Comparison of ENCODE assay signal across 21 cellular contexts in the genomic region with DNA sequence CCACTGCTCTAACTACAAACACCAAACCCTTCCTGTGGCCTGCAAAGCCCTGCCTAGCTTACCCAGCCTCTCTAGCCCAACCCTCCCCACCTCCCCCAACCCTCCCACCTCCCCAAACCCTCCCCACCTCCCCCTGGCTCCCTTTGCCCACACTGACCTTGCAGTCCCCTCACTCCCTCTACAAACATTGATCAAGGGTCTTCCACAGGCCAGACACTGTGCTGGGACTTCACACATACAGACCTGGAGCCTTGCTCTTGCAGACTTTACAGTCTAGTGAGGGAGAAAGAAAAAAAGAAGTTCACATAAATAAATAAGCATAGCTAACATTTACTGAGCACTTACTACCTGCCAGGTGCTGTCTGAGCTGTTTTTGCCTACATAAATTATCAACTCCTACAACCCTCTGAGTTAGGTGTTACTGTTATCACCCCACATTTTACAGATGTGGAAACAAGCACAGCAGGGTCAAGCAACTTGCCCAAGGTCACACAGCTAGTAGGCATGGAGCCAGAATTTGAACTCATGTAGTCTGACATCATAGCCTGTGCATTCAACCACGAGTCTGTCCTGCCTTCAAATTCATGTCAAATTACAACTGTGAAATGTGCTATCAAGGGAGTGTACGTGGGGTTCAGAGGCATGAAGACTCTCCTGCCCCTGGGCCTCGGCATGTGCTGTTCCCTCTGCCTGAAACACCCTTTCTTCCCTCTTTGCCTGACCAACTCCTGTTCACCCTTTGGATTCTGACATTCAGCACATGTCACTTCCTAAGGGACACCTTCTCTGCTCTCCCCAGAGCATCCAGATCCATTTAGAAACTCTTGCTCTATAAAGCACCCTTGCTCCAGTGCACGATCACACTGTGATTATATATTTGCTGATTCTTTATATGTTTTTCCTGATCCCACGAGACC.
DNase-seq lines count a peak whose midpoint lies in the region; ATAC-seq and TF ChIP-seq lines count a peak whose summit lies in the region.
"Had no signal": no experiment of that assay in that cellular context is flagged by ENCODE, and none has a peak within 500 bp of the region (broad histone marks: within the 10 kb centered on the region; RNA-seq: fewer than 3 reads in every experiment).

No MANE protein-coding gene starts in this region.

- peaks cover 0 to 12% of the 10 kb centered on the region in 2 experiments; a peak in 1 of 4 replicates for H3K4me1 ChIP-seq in SK-N-SH (ENCODE audit: control insufficient read depth in 1 of 2, insufficient read depth in 2 of 2, low read depth in 1 of 2, low read length in 1 of 2)
- H3K4me1 ChIP-seq: SJCRH30 had no signal

- no peak overlapping the region for H2AFZ ChIP-seq in SK-N-SH (ENCODE audit: low read depth)

- H3K4me3 Mint-ChIP-seq in type B pancreatic cell, result no peak overlapping the region
- H3K4me3 Mint-ChIP-seq: activated naive CD4-positive, alpha-beta T cell treated with anti-CD3 and anti-CD28 coated beads, Interleukin-2, amount 50 U/mL, for 24 hours; activated T-cell treated with anti-CD3 and anti-CD28 coated beads, Interleukin-2, amount 50 U/mL, for 4 hours; T-helper 2 cell treated with Interferon-gamma antibody and Interleukin-4, amounts not matched to agents 5 μg/mL and 100 μg/mL, for 36 hours; WTC11 had no signal

- H3K36me3 ChIP-seq in SK-N-SH (replicated peaks in 1 of 2; ENCODE audit: control insufficient read depth in 1 of 2, insufficient read depth in 2 of 2, low read length in 1 of 2), result peaks cover 0 to 6% of the 10 kb centered on the region in 2 experiments
- H3K36me3 ChIP-seq: SJCRH30, thyroid gland had no signal

- no peak overlapping the region for H3K27ac Mint-ChIP-seq in type B pancreatic cell
- H3K27ac Mint-ChIP-seq: activated naive CD4-positive, alpha-beta T cell treated with anti-CD3 and anti-CD28 coated beads, Interleukin-2, amount 50 U/mL, for 24 hours; T-helper 2 cell treated with Interferon-gamma antibody and Interleukin-4, amounts not matched to agents 5 μg/mL and 100 μg/mL, for 36 hours; WTC11 had no signal

- H3K4me3 ChIP-seq in SK-N-SH (ENCODE audit: low read depth in 2 of 2, low read length in 1 of 2) (no peak overlapping the region), coronary artery (no peak overlapping the region)
- H3K4me3 ChIP-seq: body of pancreas, SJCRH30, thyroid gland had no signal

- no peaks in the 10 kb centered on the region; the same call in 1 of the 2 replicates for H4K20me1 ChIP-seq in SK-N-SH (ENCODE audit: insufficient read depth)

- peaks cover 37% of the 10 kb centered on the region for H3K4me1 Mint-ChIP-seq in type B pancreatic cell (ENCODE audit: unreplicated experiment)

- POLR2A ChIA-PET in SK-N-SH (lab: Yijun Ruan, JAX), result no interaction called here

- no peak overlapping the region for H3K27ac ChIP-seq in SK-N-SH (ENCODE audit: low read depth in 2 of 2, low read length in 1 of 2)
- H3K27ac ChIP-seq in coronary artery, result peak overlapping the region; percentile 34 to 60
- H3K27ac ChIP-seq: 22Rv1, SJCRH30, thyroid gland had no signal

- ATAC-seq in SK-N-SH treated with all-trans-retinoic acid at 6 μM for 48 hours (no peak), GM18870 (IDR thresholded peaks at IDR 0.05; ENCODE audit: unreplicated experiment) (no peak)
- ATAC-seq: activated T-cell treated with anti-CD3 and anti-CD28 coated beads, Interleukin-2, amount 50 U/mL, for 4 hours; body of pancreas; PC-3; WTC11 had no signal

- H3F3A ChIP-seq in SK-N-SH (replicated peaks; ENCODE audit: insufficient read depth), result peaks cover 45% of the 10 kb centered on the region

- H3K36me3 Mint-ChIP-seq in type B pancreatic cell, result no peaks in the 10 kb centered on the region
- H3K36me3 Mint-ChIP-seq: activated naive CD4-positive, alpha-beta T cell treated with anti-CD3 and anti-CD28 coated beads, Interleukin-2, amount 50 U/mL, for 24 hours had no signal

- 81% methylated on average over 5 of the region's 5 CpGs for WGBS in SK-N-SH (ENCODE audit: low lambda C conversion rate)

- H3K27me3 Mint-ChIP-seq in type B pancreatic cell, result peaks cover 7% of the 10 kb centered on the region
- H3K27me3 Mint-ChIP-seq: activated naive CD4-positive, alpha-beta T cell treated with anti-CD3 and anti-CD28 coated beads, Interleukin-2, amount 50 U/mL, for 24 hours had no signal

- CTCF ChIA-PET in SK-N-SH (lab: Yijun Ruan, JAX), result interaction anchor here (1.0 to 18.5 kb wide), 10 partner anchors 7 to 242 kb away, joined by 3 to 666 read pairs (median 10); a partner anchor contains a TSS

- no peak overlapping the region for H3K9ac ChIP-seq in SK-N-SH

- no peaks in the 10 kb centered on the region for H3K79me2 ChIP-seq in SK-N-SH (ENCODE audit: insufficient read depth)

- no peak for TF ChIP-seq RAD21 in SK-N-SH (IDR thresholded peaks at IDR 0.05; ENCODE audit: low read length)

- no peak overlapping the region for H3K4me2 ChIP-seq in SK-N-SH

- no peaks in the 10 kb centered on the region for H3K9me3 ChIP-seq in SK-N-SH
- H3K9me3 ChIP-seq: body of pancreas, SJCRH30, thyroid gland had no signal

- no peaks in the 10 kb centered on the region for H3K9me2 ChIP-seq in SK-N-SH

- TF ChIP-seq CTCF in SK-N-SH (IDR thresholded peaks at IDR 0.05) (no peak), coronary artery (IDR thresholded peaks at IDR 0.05) (no peak), type B pancreatic cell (conservative IDR thresholded peaks at IDR 0.05) (no peak)

- TF ChIP-seq EP300 in SK-N-SH (IDR thresholded peaks at IDR 0.05; ENCODE audit: borderline replicate concordance in 1 of 2, low read depth in 1 of 2, low read length in 1 of 2), result no peak

- DNase-seq in SK-N-SH (peak; percentile 16), coronary artery (ENCODE audit: low spot score) (no peak), kidney tubule cell (ENCODE audit: low spot score) (peak; percentile 48), type B pancreatic cell (ENCODE audit: extremely low spot score, unreplicated experiment) (peak; percentile 45), DMS 273 (lab: John Stamatoyannopoulos, UW; ENCODE audit: unreplicated experiment) (no peak), HUDEP-2 (lab: John Stamatoyannopoulos, UW; ENCODE audit: unreplicated experiment in 76 of 76) (no peak)
- DNase-seq: activated CD4-positive, alpha-beta T cell treated with anti-CD3 and anti-CD28 coated beads, Interleukin-2, amount 50 U/mL, for 48 hours; activated T-cell treated with anti-CD3 and anti-CD28 coated beads, Interleukin-2, amount 50 U/mL, for 4 hours; body of pancreas; NCI-H146; NCI-H2171; PC-3; retina; SJCRH30; thyroid gland had no signal

- H3K27me3 ChIP-seq in SK-N-SH (ENCODE audit: insufficient read depth), result no peaks in the 10 kb centered on the region
- H3K27me3 ChIP-seq: body of pancreas, SJCRH30, thyroid gland had no signal

- H3K9me3 Mint-ChIP-seq in type B pancreatic cell, result no peaks in the 10 kb centered on the region
- H3K9me3 Mint-ChIP-seq: activated naive CD4-positive, alpha-beta T cell treated with anti-CD3 and anti-CD28 coated beads, Interleukin-2, amount 50 U/mL, for 24 hours; activated T-cell treated with anti-CD3 and anti-CD28 coated beads, Interleukin-2, amount 50 U/mL, for 4 hours; T-helper 2 cell treated with Interferon-gamma antibody and Interleukin-4, amounts not matched to agents 5 μg/mL and 100 μg/mL, for 36 hours had no signal

TF ChIP-seq in SK-N-SH, 30 proteins besides CTCF, POLR2A, EP300 and RAD21 (continues in another document):
- TF ChIP-seq FOXJ3 (CRISPR knock-in tag; IDR thresholded peaks at IDR 0.05) (no peak), YY1 (IDR thresholded peaks at IDR 0.05; ENCODE audit: low read depth) (no peak)
- TF ChIP-seq, protein P1, sequence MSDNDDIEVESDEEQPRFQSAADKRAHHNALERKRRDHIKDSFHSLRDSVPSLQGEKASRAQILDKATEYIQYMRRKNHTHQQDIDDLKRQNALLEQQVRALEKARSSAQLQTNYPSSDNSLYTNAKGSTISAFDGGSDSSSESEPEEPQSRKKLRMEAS (IDR thresholded peaks at IDR 0.05; ENCODE audit: low read depth), result no peak
- TF ChIP-seq, protein P2, sequence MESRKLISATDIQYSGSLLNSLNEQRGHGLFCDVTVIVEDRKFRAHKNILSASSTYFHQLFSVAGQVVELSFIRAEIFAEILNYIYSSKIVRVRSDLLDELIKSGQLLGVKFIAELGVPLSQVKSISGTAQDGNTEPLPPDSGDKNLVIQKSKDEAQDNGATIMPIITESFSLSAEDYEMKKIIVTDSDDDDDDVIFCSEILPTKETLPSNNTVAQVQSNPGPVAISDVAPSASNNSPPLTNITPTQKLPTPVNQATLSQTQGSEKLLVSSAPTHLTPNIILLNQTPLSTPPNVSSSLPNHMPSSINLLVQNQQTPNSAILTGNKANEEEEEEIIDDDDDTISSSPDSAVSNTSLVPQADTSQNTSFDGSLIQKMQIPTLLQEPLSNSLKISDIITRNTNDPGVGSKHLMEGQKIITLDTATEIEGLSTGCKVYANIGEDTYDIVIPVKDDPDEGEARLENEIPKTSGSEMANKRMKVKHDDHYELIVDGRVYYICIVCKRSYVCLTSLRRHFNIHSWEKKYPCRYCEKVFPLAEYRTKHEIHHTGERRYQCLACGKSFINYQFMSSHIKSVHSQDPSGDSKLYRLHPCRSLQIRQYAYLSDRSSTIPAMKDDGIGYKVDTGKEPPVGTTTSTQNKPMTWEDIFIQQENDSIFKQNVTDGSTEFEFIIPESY (IDR thresholded peaks at IDR 0.05; ENCODE audit: borderline replicate concordance, low read depth), result no peak

TF ChIP-seq in SK-N-SH treated with all-trans-retinoic acid at 6 μM for 48 hours, 23 proteins besides CTCF, POLR2A, EP300 and RAD21 (continues in another document):
- no peak for TF ChIP-seq ESRRG (CRISPR knock-in tag; IDR thresholded peaks at IDR 0.05)
- TF ChIP-seq, protein P3, sequence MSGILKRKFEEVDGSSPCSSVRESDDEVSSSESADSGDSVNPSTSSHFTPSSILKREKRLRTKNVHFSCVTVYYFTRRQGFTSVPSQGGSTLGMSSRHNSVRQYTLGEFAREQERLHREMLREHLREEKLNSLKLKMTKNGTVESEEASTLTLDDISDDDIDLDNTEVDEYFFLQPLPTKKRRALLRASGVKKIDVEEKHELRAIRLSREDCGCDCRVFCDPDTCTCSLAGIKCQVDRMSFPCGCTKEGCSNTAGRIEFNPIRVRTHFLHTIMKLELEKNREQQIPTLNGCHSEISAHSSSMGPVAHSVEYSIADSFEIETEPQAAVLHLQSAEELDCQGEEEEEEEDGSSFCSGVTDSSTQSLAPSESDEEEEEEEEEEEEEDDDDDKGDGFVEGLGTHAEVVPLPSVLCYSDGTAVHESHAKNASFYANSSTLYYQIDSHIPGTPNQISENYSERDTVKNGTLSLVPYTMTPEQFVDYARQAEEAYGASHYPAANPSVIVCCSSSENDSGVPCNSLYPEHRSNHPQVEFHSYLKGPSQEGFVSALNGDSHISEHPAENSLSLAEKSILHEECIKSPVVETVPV (CRISPR knock-in tag; IDR thresholded peaks at IDR 0.05), result no peak

Comparison
In these comparisons a context has a peak if more than half of its experiments do, and no peak if none do; other contexts are left out.
1. DNase-seq: peak in SK-N-SH (single experiment), kidney tubule cell (single experiment) and type B pancreatic cell (single experiment); none in coronary artery (single experiment), DMS 273 (single experiment) and HUDEP-2 (0 of 76).
2. H3K27ac ChIP-seq: peak in coronary artery (2 of 2); none in SK-N-SH (0 of 2).